ENCODE assay signal across 21 cellular contexts in genomic region chr10:130429809-130430208, GRCh38.
"Had no signal": no experiment of that assay in that cellular context is flagged by ENCODE, and none has a peak within 500 bp of the region (broad histone marks: within the 10 kb centered on the region; RNA-seq: fewer than 3 reads in every experiment).

No MANE protein-coding gene starts in this region.

- H3K27ac Mint-ChIP-seq: IgD-negative memory B cell had no signal

- H3K36me3 Mint-ChIP-seq: IgD-negative memory B cell had no signal

- DNase-seq: Kasumi-1, MM.1S, NCI-H1092 treated with DMSO at 0.1 percent for 48 hours, NCI-H1436, NCI-H187, NCI-H2029, NCI-H2081 treated with DMSO at 0.1 percent for 48 hours, NCI-H2171, NCI-H226, NCI-H446, NCI-H510A, NCI-H524 treated with DMSO at 0.1 percent for 48 hours, NCI-H69, NCI-H774, SHP77, SK-N-SH had no signal

- H3K4me1 Mint-ChIP-seq: IgD-negative memory B cell had no signal

- H3K27me3 Mint-ChIP-seq: IgD-negative memory B cell had no signal

- ATAC-seq: K562 had no signal

- H3K27ac ChIP-seq: HL-60, KMS-11, RWPE1 had no signal

- H3K4me3 Mint-ChIP-seq: IgD-negative memory B cell had no signal

- H3K4me3 ChIP-seq: K562 had no signal

- H3K9me3 ChIP-seq: SK-N-SH had no signal
